8 cellular contexts compared by ENCODE assay signal in the genomic region with DNA sequence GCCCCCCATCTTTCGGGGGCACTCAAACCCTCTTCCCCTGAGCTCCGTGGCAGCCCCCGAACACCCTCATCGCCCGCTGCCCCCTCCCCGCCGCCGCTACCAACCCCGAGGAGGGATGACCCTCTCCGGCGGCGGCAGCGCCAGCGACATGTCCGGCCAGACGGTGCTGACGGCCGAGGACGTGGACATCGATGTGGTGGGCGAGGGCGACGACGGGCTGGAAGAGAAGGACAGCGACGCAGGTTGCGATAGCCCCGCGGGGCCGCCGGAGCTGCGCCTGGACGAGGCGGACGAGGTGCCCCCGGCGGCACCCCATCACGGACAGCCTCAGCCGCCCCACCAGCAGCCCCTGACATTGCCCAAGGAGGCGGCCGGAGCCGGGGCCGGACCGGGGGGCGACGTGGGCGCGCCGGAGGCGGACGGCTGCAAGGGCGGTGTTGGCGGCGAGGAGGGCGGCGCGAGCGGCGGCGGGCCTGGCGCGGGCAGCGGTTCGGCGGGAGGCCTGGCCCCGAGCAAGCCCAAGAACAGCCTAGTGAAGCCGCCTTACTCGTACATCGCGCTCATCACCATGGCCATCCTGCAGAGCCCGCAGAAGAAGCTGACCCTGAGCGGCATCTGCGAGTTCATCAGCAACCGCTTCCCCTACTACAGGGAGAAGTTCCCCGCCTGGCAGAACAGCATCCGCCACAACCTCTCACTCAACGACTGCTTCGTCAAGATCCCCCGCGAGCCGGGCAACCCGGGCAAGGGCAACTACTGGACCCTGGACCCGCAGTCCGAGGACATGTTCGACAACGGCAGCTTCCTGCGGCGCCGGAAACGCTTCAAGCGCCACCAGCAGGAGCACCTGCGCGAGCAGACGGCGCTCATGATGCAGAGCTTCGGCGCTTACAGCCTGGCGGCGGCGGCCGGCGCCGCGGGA. TPM values are rescaled to one million over a fixed set of nuclear protein-coding genes. Genes with fewer than 3 reads are reported as not detected.
DNase-seq lines count a peak whose midpoint lies in the region; ATAC-seq and TF ChIP-seq lines count a peak whose summit lies in the region.

No MANE protein-coding gene starts in this region.

- no peak for ATAC-seq in GM18909 (IDR thresholded peaks at IDR 0.05; ENCODE audit: poor library complexity, unreplicated experiment)

- H4K20me1 ChIP-seq in BLaER1 treated with 17β-estradiol and CSF1 and Interleukin-3, amounts not matched to agents 10 nM and 100 nM, result peaks cover 0 to 52% (median 24%) of the 10 kb centered on the region in 11 experiments; a peak in 13 of 22 replicates

- peaks cover 100% of the 10 kb centered on the region in 11 experiments for H3K27me3 ChIP-seq in BLaER1 treated with 17β-estradiol and CSF1 and Interleukin-3, amounts not matched to agents 10 nM and 100 nM
- peaks cover 91 to 95% of the 10 kb centered on the region in 2 donors for H3K27me3 ChIP-seq in duodenal mucosa (ENCODE audit: control insufficient read depth in 1 of 2, insufficient read depth in 2 of 2, low read length in 2 of 2)

- peak; percentile 36; the same call in 1 of the 2 replicates for TF ChIP-seq CTCF in HEK293 (tag by site-specific recombination; IDR thresholded peaks at IDR 0.05)
- no peak for TF ChIP-seq CTCF in nephron (IDR thresholded peaks at IDR 0.05; ENCODE audit: unreplicated experiment in 3 of 3)

- H3K27ac ChIP-seq in BLaER1 treated with 17β-estradiol and CSF1 and Interleukin-3, amounts not matched to agents 10 nM and 100 nM, result no peak overlapping the region
- H3K27ac ChIP-seq in HEK293 (ENCODE audit: extremely low read depth, low read depth, low read length), result peak overlapping the region; percentile 83
- no peak overlapping the region for H3K27ac ChIP-seq in duodenal mucosa (ENCODE audit: low read depth, low read length)

- POLR2A ChIA-PET in HEK293 (lab: Yijun Ruan, JAX), result interaction anchor here (0.6 to 1.3 kb wide), 6 partner anchors 8 to 200 kb away, joined by 3 to 5 read pairs (median 4); a partner anchor contains a TSS

- peaks cover 0 to 10% (median 2%) of the 10 kb centered on the region in 10 experiments; a peak in 4 of 20 replicates for H3K4me1 ChIP-seq in BLaER1 treated with 17β-estradiol and CSF1 and Interleukin-3, amounts not matched to agents 10 nM and 100 nM
- H3K4me1 ChIP-seq in HEK293 (ENCODE audit: control insufficient read depth, insufficient read depth, low read length), result peaks cover 6% of the 10 kb centered on the region
- H3K4me1 ChIP-seq in duodenal mucosa (ENCODE audit: control insufficient read depth in 1 of 2, insufficient read depth in 2 of 2, low read length in 2 of 2), result peaks cover 3 to 4% of the 10 kb centered on the region in 2 donors

- H3K9ac ChIP-seq in BLaER1 treated with 17β-estradiol and CSF1 and Interleukin-3, amounts not matched to agents 10 nM and 100 nM, result no peak overlapping the region
- H3K9ac ChIP-seq in duodenal mucosa (ENCODE audit: low read depth in 1 of 2, low read length in 2 of 2), result no peak overlapping the region

- peaks cover 63 to 71% (median 65%) of the 10 kb centered on the region in 11 experiments for H3K9me3 ChIP-seq in BLaER1 treated with 17β-estradiol and CSF1 and Interleukin-3, amounts not matched to agents 10 nM and 100 nM (replicated peaks in 1 of 11)
- H3K9me3 ChIP-seq in HEK293 (ENCODE audit: control insufficient read depth, insufficient read depth, low read depth, low read length) (no peaks in the 10 kb centered on the region), duodenal mucosa (ENCODE audit: control insufficient read depth in 1 of 2, low read length in 2 of 2) (no peaks in the 10 kb centered on the region)

- in situ Hi-C loops in SK-MEL-5 (cut with HindIII; ENCODE audit: low pct_unique_long_range_greater_than_20kb, low sequenced_read_pairs), result no loop called here

- DNase-seq in SK-MEL-5 (ENCODE audit: low read depth, low spot score) (peak; percentile 47), OCI-M1 (lab: John Stamatoyannopoulos, UW) (no peak), NCI-H128 (lab: John Stamatoyannopoulos, UW; ENCODE audit: unreplicated experiment) (no peak)

- CTCF ChIA-PET in HEK293 (lab: Yijun Ruan, JAX), result interaction anchor here (0.6 to 0.7 kb wide), 2 partner anchors 217 to 322 kb away, joined by 3 read pairs; no protein-coding TSS in a partner anchor

- peak overlapping the region; percentile 31 to 62 (median 46); a peak in 18 of 20 replicates for H3K4me3 ChIP-seq in BLaER1 treated with 17β-estradiol and CSF1 and Interleukin-3, amounts not matched to agents 10 nM and 100 nM
- H3K4me3 ChIP-seq in HEK293 (ENCODE audit: low read depth, low read length) (peak overlapping the region; percentile 47), duodenal mucosa (ENCODE audit: low read depth in 1 of 2, low read length in 2 of 2) (peak overlapping the region; percentile 67)

- peak overlapping the region in 3 of 11 experiments; percentile 30 to 66 (median 43); a peak in 5 of 22 replicates for H3K4me2 ChIP-seq in BLaER1 treated with 17β-estradiol and CSF1 and Interleukin-3, amounts not matched to agents 10 nM and 100 nM

- H3K9me3 Mint-ChIP-seq in nephron, result peaks cover 7% of the 10 kb centered on the region

- H3K36me3 Mint-ChIP-seq in nephron (ENCODE audit: low read depth), result no peaks in the 10 kb centered on the region

- peak overlapping the region; percentile 78 to 87 (median 85) for H3K4me3 Mint-ChIP-seq in nephron

- no peak overlapping the region for H3K27ac Mint-ChIP-seq in nephron

- peaks cover 0 to 6% (median 0%) of the 10 kb centered on the region in 11 experiments; a peak in 2 of 22 replicates for H3K36me3 ChIP-seq in BLaER1 treated with 17β-estradiol and CSF1 and Interleukin-3, amounts not matched to agents 10 nM and 100 nM
- H3K36me3 ChIP-seq in HEK293 (ENCODE audit: control insufficient read depth in 2 of 2, insufficient read depth in 1 of 2, low read length in 2 of 2), result no peaks in the 10 kb centered on the region
- H3K36me3 ChIP-seq in duodenal mucosa (ENCODE audit: control insufficient read depth in 1 of 2, insufficient read depth in 2 of 2, low read length in 2 of 2), result no peaks in the 10 kb centered on the region

- H3K4me1 Mint-ChIP-seq in nephron, result peaks cover 48% of the 10 kb centered on the region

- H3K27me3 Mint-ChIP-seq in nephron (ENCODE audit: low read depth), result peaks cover 97% of the 10 kb centered on the region

TF ChIP-seq in HEK293, 187 proteins besides CTCF, POLR2A, EP300 and RAD21 (continues in another document):
- TF ChIP-seq ZFHX2 (tag by site-specific recombination; conservative IDR thresholded peaks at IDR 0.05) (peak; percentile 44; the same call in 1 of the 2 replicates), ZIC2 (tag by site-specific recombination; IDR thresholded peaks at IDR 0.05) (peak; percentile 45), ZNF416 (tag by site-specific recombination; IDR thresholded peaks at IDR 0.05) (no peak), ZNF394 (tag by site-specific recombination; IDR thresholded peaks at IDR 0.05; ENCODE audit: borderline replicate concordance) (peak; percentile 57; the same call in 1 of the 2 replicates), ZNF24 (tag by site-specific recombination; IDR thresholded peaks at IDR 0.05) (0 out of 2 replicates have a peak, but pooled peaks have one; percentile 31), ZBTB1 (tag by site-specific recombination; IDR thresholded peaks at IDR 0.05) (no peak), ZFP37 (tag by site-specific recombination; IDR thresholded peaks at IDR 0.05) (peak; percentile 42; the same call in 1 of the 2 replicates)
- TF ChIP-seq, protein P1, sequence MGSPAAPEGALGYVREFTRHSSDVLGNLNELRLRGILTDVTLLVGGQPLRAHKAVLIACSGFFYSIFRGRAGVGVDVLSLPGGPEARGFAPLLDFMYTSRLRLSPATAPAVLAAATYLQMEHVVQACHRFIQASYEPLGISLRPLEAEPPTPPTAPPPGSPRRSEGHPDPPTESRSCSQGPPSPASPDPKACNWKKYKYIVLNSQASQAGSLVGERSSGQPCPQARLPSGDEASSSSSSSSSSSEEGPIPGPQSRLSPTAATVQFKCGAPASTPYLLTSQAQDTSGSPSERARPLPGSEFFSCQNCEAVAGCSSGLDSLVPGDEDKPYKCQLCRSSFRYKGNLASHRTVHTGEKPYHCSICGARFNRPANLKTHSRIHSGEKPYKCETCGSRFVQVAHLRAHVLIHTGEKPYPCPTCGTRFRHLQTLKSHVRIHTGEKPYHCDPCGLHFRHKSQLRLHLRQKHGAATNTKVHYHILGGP (tag by site-specific recombination; IDR thresholded peaks at IDR 0.05), result no peak
- TF ChIP-seq, protein P2, sequence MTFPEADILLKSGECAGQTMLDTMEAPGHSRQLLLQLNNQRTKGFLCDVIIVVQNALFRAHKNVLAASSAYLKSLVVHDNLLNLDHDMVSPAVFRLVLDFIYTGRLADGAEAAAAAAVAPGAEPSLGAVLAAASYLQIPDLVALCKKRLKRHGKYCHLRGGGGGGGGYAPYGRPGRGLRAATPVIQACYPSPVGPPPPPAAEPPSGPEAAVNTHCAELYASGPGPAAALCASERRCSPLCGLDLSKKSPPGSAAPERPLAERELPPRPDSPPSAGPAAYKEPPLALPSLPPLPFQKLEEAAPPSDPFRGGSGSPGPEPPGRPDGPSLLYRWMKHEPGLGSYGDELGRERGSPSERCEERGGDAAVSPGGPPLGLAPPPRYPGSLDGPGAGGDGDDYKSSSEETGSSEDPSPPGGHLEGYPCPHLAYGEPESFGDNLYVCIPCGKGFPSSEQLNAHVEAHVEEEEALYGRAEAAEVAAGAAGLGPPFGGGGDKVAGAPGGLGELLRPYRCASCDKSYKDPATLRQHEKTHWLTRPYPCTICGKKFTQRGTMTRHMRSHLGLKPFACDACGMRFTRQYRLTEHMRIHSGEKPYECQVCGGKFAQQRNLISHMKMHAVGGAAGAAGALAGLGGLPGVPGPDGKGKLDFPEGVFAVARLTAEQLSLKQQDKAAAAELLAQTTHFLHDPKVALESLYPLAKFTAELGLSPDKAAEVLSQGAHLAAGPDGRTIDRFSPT (tag by site-specific recombination; IDR thresholded peaks at IDR 0.05), result peak; percentile 71
- TF ChIP-seq, protein P3, sequence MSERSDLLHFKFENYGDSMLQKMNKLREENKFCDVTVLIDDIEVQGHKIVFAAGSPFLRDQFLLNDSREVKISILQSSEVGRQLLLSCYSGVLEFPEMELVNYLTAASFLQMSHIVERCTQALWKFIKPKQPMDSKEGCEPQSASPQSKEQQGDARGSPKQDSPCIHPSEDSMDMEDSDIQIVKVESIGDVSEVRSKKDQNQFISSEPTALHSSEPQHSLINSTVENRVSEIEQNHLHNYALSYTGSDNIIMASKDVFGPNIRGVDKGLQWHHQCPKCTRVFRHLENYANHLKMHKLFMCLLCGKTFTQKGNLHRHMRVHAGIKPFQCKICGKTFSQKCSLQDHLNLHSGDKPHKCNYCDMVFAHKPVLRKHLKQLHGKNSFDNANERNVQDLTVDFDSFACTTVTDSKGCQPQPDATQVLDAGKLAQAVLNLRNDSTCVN (tag by site-specific recombination; optimal IDR thresholded peaks at IDR 0.05), result peak; percentile 63

RNA-seq across cellular contexts. Expression of a gene that starts 0.8 kb away (rescaled TPM):
- total RNA-seq in SK-MEL-5 (2014; rRNA removed; shearing (Covaris generic)), result 3.2 and 3.7 TPM in 2 replicates
- 5.3 and 5.4 TPM in 2 replicates for polyA plus RNA-seq in SK-MEL-5 (2015; cell fraction: cytosol; rRNA removed)
- 0.78 and 1.9 TPM in 2 replicates for polyA plus RNA-seq in SK-MEL-5 (2015; cell fraction: nucleus; rRNA removed)

RNA-seq across cellular contexts. Expression of a gene that starts 44.2 kb away (rescaled TPM):
- 38.8 and 39.0 TPM in 2 replicates for total RNA-seq in SK-MEL-5 (2014; rRNA removed; shearing (Covaris generic))
- 15.6 and 17.5 TPM in 2 replicates for polyA plus RNA-seq in SK-MEL-5 (2015; cell fraction: cytosol; rRNA removed)
- 118 and 145 TPM in 2 replicates for polyA plus RNA-seq in SK-MEL-5 (2015; cell fraction: nucleus; rRNA removed)
